In genomic region chr2:53786371-53787254, GRCh38 we compare ENCODE assay signal across 8 cellular contexts. TPM values are rescaled to one million over a fixed set of nuclear protein-coding genes. Genes with fewer than 3 reads are reported as not detected.
A peak's percentile ranks its signal among the peaks of the same experiment; 100 is the strongest.
DNase-seq lines count a peak whose midpoint lies in the region; ATAC-seq and TF ChIP-seq lines count a peak whose summit lies in the region.

A gene with protein sequence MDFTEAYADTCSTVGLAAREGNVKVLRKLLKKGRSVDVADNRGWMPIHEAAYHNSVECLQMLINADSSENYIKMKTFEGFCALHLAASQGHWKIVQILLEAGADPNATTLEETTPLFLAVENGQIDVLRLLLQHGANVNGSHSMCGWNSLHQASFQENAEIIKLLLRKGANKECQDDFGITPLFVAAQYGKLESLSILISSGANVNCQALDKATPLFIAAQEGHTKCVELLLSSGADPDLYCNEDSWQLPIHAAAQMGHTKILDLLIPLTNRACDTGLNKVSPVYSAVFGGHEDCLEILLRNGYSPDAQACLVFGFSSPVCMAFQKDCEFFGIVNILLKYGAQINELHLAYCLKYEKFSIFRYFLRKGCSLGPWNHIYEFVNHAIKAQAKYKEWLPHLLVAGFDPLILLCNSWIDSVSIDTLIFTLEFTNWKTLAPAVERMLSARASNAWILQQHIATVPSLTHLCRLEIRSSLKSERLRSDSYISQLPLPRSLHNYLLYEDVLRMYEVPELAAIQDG (minus strand): TSS chr2:53786953. CDS start chr2:53765572, 21,381 bp downstream.
Gene ERLEC1, plus strand, starts transcription at chr2:53787044. Its CDS starts 167 bp downstream, at chr2:53787211.

- H3K79me2 ChIP-seq in DND-41 (ENCODE audit: insufficient read depth, low read length): peaks cover 98% of the 10 kb centered on the region
- H3K79me2 ChIP-seq in GM23248 (ENCODE audit: insufficient read depth): peaks cover 99% of the 10 kb centered on the region
- H3K79me2 ChIP-seq in Karpas-422 (ENCODE audit: low read length): peaks cover 99% of the 10 kb centered on the region
- H3K79me2 ChIP-seq in fibroblast of lung (ENCODE audit: control insufficient read depth, insufficient read depth, low read length): peaks cover 81% of the 10 kb centered on the region

- H3K27ac Mint-ChIP-seq in naive thymus-derived CD4-positive, alpha-beta T cell: peak within 1 kb of the TSS; percentile 81 to 99 (median 96)
- peak within 1 kb of the TSS; percentile 99 for H3K27ac Mint-ChIP-seq in stimulated activated naive B cell treated with anti-CD40 and anti-IgM and Interleukin-4, amounts not matched to agents 10 μg/mL and 1 μg/mL and 100 μg/mL, for 72 hours

- peak within 1 kb of the TSS; percentile 67 to 73 for H3K4me3 ChIP-seq in DND-41 (ENCODE audit: low read depth in 1 of 2, low read length in 2 of 2)
- H3K4me3 ChIP-seq in GM23248: peak within 1 kb of the TSS; percentile 95
- peak within 1 kb of the TSS; percentile 96 for H3K4me3 ChIP-seq in Karpas-422 (ENCODE audit: low read length)
- H3K4me3 ChIP-seq in fibroblast of lung (replicated peaks in 1 of 4; ENCODE audit: control extremely low read depth in 1 of 4, insufficient read depth in 1 of 4, low read depth in 3 of 4, low read length in 4 of 4): peak within 1 kb of the TSS; percentile 94 to 100 (median 96)
- H3K4me3 ChIP-seq in naive thymus-derived CD4-positive, alpha-beta T cell (ENCODE audit: low read length): peak within 1 kb of the TSS; percentile 66

- CTCF ChIA-PET in naive thymus-derived CD4-positive, alpha-beta T cell (lab: Charles Lee): interaction anchor here (1.5 kb wide), 1 partner anchor 18 kb away, joined by 7 read pairs; no protein-coding TSS in a partner anchor

- peak within 1 kb of the TSS; percentile 67 for H3K4me2 ChIP-seq in DND-41 (ENCODE audit: insufficient read depth, low read length)
- H3K4me2 ChIP-seq in GM23248 (ENCODE audit: unreplicated experiment): peak within 1 kb of the TSS; percentile 94
- H3K4me2 ChIP-seq in Karpas-422 (ENCODE audit: low read depth, low read length, poor library complexity, severe bottlenecking): peak within 1 kb of the TSS; percentile 90
- H3K4me2 ChIP-seq in fibroblast of lung (ENCODE audit: extremely low read depth, insufficient read depth, low read length): peak within 1 kb of the TSS; percentile 87

- H3K27me3 ChIP-seq in DND-41 (ENCODE audit: insufficient read depth, low read length, poor library complexity) (no peaks in the 10 kb centered on the region), GM23248 (replicated peaks; ENCODE audit: insufficient read depth) (no peaks in the 10 kb centered on the region), Karpas-422 (ENCODE audit: low read length) (no peaks in the 10 kb centered on the region), fibroblast of lung (ENCODE audit: control insufficient read depth, insufficient read depth, low read length) (no peaks in the 10 kb centered on the region)
- H3K27me3 ChIP-seq in naive thymus-derived CD4-positive, alpha-beta T cell (ENCODE audit: control insufficient read depth in 2 of 2, insufficient read depth in 2 of 2, low read length in 2 of 2): no peaks in the 10 kb centered on the region

- WGBS in GM23248 (ENCODE audit: low coverage in 1 of 2, low lambda C conversion rate in 2 of 2, missing lambda C conversion rate in 2 of 2), 2 experiments: 1% methylated on average over 38 to 75 of the region's 76 CpGs

- no peaks in the 10 kb centered on the region for H3K27me3 Mint-ChIP-seq in naive thymus-derived CD4-positive, alpha-beta T cell
- no peaks in the 10 kb centered on the region for H3K27me3 Mint-ChIP-seq in stimulated activated naive B cell treated with anti-CD40 and anti-IgM and Interleukin-4, amounts not matched to agents 10 μg/mL and 1 μg/mL and 100 μg/mL, for 72 hours

- H3K27ac ChIP-seq in DND-41 (ENCODE audit: low read length) (peak within 1 kb of the TSS; percentile 93), GM23248 (peak within 1 kb of the TSS; percentile 81), Karpas-422 (ENCODE audit: low read length) (peak within 1 kb of the TSS; percentile 77), fibroblast of lung (ENCODE audit: insufficient read depth, low read length) (peak within 1 kb of the TSS; percentile 84)
- peak within 1 kb of the TSS; percentile 82 for H3K27ac ChIP-seq in naive thymus-derived CD4-positive, alpha-beta T cell (ENCODE audit: low read depth, low read length)

- no peaks in the 10 kb centered on the region for H3K9me3 Mint-ChIP-seq in naive thymus-derived CD4-positive, alpha-beta T cell
- no peaks in the 10 kb centered on the region for H3K9me3 Mint-ChIP-seq in stimulated activated naive B cell treated with anti-CD40 and anti-IgM and Interleukin-4, amounts not matched to agents 10 μg/mL and 1 μg/mL and 100 μg/mL, for 72 hours

- ATAC-seq in DND-41 (ENCODE audit: insufficient read depth, low read depth): peak; percentile 90
- peak; percentile 95 for ATAC-seq in naive thymus-derived CD4-positive, alpha-beta T cell
- peak; percentile 93 to 97 for ATAC-seq in stimulated activated naive B cell treated with anti-CD40 and anti-IgM and Interleukin-4, amounts not matched to agents 10 μg/mL and 1 μg/mL and 100 μg/mL, for 72 hours (replicated peaks)

- H3K36me3 ChIP-seq in DND-41 (ENCODE audit: insufficient read depth, low read length): peaks cover 19% of the 10 kb centered on the region
- H3K36me3 ChIP-seq in GM23248 (ENCODE audit: low read depth): no peaks in the 10 kb centered on the region
- H3K36me3 ChIP-seq in Karpas-422 (ENCODE audit: insufficient read depth, low read length): peaks cover 13% of the 10 kb centered on the region
- no peaks in the 10 kb centered on the region for H3K36me3 ChIP-seq in fibroblast of lung (ENCODE audit: control insufficient read depth, insufficient read depth, low read length)
- peaks cover 0 to 15% (median 0%) of the 10 kb centered on the region in 3 experiments for H3K36me3 ChIP-seq in naive thymus-derived CD4-positive, alpha-beta T cell (ENCODE audit: control insufficient read depth in 2 of 3, insufficient read depth in 3 of 3, low read length in 3 of 3)

- H3K4me3 Mint-ChIP-seq in naive thymus-derived CD4-positive, alpha-beta T cell: peak within 1 kb of the TSS; percentile 88 to 99 (median 98)
- H3K4me3 Mint-ChIP-seq in stimulated activated naive B cell treated with anti-CD40 and anti-IgM and Interleukin-4, amounts not matched to agents 10 μg/mL and 1 μg/mL and 100 μg/mL, for 72 hours: peak within 1 kb of the TSS; percentile 92 to 93

- TF ChIP-seq CTCF in DND-41 (IDR thresholded peaks at IDR 0.05; ENCODE audit: borderline replicate concordance, extremely low read depth, low read length, poor library complexity, severe bottlenecking): no peak
- no peak for TF ChIP-seq CTCF in fibroblast of lung (conservative IDR thresholded peaks at IDR 0.05 in 1 of 2, IDR thresholded peaks at IDR 0.05 in 1 of 2; ENCODE audit: low read depth in 1 of 2, low read length in 2 of 2)

- peaks cover 50% of the 10 kb centered on the region for H3K4me1 ChIP-seq in DND-41 (ENCODE audit: insufficient read depth, low read length)
- peaks cover 32% of the 10 kb centered on the region for H3K4me1 ChIP-seq in GM23248 (ENCODE audit: insufficient read depth)
- peaks cover 46% of the 10 kb centered on the region for H3K4me1 ChIP-seq in Karpas-422 (ENCODE audit: low read length)
- H3K4me1 ChIP-seq in fibroblast of lung (ENCODE audit: control insufficient read depth, extremely low read depth, insufficient read depth, low read length): no peaks in the 10 kb centered on the region
- peaks cover 14 to 16% of the 10 kb centered on the region in 2 donors for H3K4me1 ChIP-seq in naive thymus-derived CD4-positive, alpha-beta T cell (ENCODE audit: control insufficient read depth in 2 of 2, insufficient read depth in 2 of 2, low read length in 2 of 2)

- peaks cover 26% of the 10 kb centered on the region for H3F3A ChIP-seq in GM23248 (ENCODE audit: insufficient read depth)

- peaks cover 37 to 80% (median 67%) of the 10 kb centered on the region in 7 donors for H3K4me1 Mint-ChIP-seq in naive thymus-derived CD4-positive, alpha-beta T cell
- peaks cover 22 to 37% of the 10 kb centered on the region in 2 donors for H3K4me1 Mint-ChIP-seq in stimulated activated naive B cell treated with anti-CD40 and anti-IgM and Interleukin-4, amounts not matched to agents 10 μg/mL and 1 μg/mL and 100 μg/mL, for 72 hours

- H3K9me2 ChIP-seq in GM23248 (ENCODE audit: insufficient read depth): no peaks in the 10 kb centered on the region
- no peaks in the 10 kb centered on the region for H3K9me2 ChIP-seq in Karpas-422 (replicated peaks; ENCODE audit: insufficient read depth, low read length)

- peaks cover 3 to 11% (median 4%) of the 10 kb centered on the region in 5 donors for H3K36me3 Mint-ChIP-seq in naive thymus-derived CD4-positive, alpha-beta T cell
- peaks cover 8 to 11% of the 10 kb centered on the region in 2 donors for H3K36me3 Mint-ChIP-seq in stimulated activated naive B cell treated with anti-CD40 and anti-IgM and Interleukin-4, amounts not matched to agents 10 μg/mL and 1 μg/mL and 100 μg/mL, for 72 hours

- intact Hi-C loops in naive thymus-derived CD4-positive, alpha-beta T cell (cut with micrococcal nuclease): loop anchor here (1.0 to 10.0 kb wide), 19 partner anchors 10 to 1907 kb away; partner anchors contain the start of genes ACYP2 (in 2 of the 2), CHAC2 (in 2 of the 2), EML6 (in 2 of the 2) and PPP4R3B (in 2 of the 2)

- peak; percentile 95 for DNase-seq in DND-41
- DNase-seq in GM23248: peak; percentile 87
- DNase-seq in Karpas-422: peak; percentile 96
- DNase-seq in RPMI8226: peak; percentile 88
- DNase-seq in activated T-helper 1 cell treated with anti-CD3 and anti-CD28 coated beads, Interleukin-2, amount 50 U/mL, for 16 hours (ENCODE audit: low read depth in 1 of 2, low spot score in 1 of 2): peak; percentile 69 to 78
- DNase-seq in fibroblast of lung (ENCODE audit: low read depth in 2 of 2): peak; percentile 87 to 91
- peak; percentile 69 to 87 (median 83) for DNase-seq in naive thymus-derived CD4-positive, alpha-beta T cell
- peak; percentile 89 for DNase-seq in stimulated activated naive B cell treated with anti-CD40 and anti-IgM and Interleukin-4, amounts not matched to agents 10 μg/mL and 1 μg/mL and 100 μg/mL, for 72 hours

- POLR2A ChIA-PET in naive thymus-derived CD4-positive, alpha-beta T cell (lab: Charles Lee): interaction anchor here (0.8 to 5.2 kb wide), 6 partner anchors 9 to 18 kb away, joined by 3 to 59 read pairs (median 5); partner anchors contain the start of gene CHAC2

- H2AFZ ChIP-seq in DND-41 (ENCODE audit: low read depth, low read length): peak within 1 kb of the TSS; percentile 88
- peak within 1 kb of the TSS; percentile 93 for H2AFZ ChIP-seq in GM23248
- peak within 1 kb of the TSS; percentile 68; the same call in 1 of the 2 replicates for H2AFZ ChIP-seq in Karpas-422 (ENCODE audit: low read length)
- peak within 1 kb of the TSS; percentile 98 for H2AFZ ChIP-seq in fibroblast of lung (ENCODE audit: low read length)

- in situ Hi-C loops in GM23248 (cut with MboI): no loop called here

- H4K20me1 ChIP-seq in DND-41 (ENCODE audit: insufficient read depth, low read length): 0 out of 2 replicates have a peak, but pooled peaks cover 3% of the 10 kb centered on the region
- no peaks in the 10 kb centered on the region for H4K20me1 ChIP-seq in GM23248 (ENCODE audit: insufficient read depth)
- peaks cover 8% of the 10 kb centered on the region; the same call in 1 of the 2 replicates for H4K20me1 ChIP-seq in Karpas-422 (ENCODE audit: insufficient read depth, low read depth, low read length)
- H4K20me1 ChIP-seq in fibroblast of lung (ENCODE audit: control insufficient read depth, extremely low read depth, insufficient read depth, low read length): no peaks in the 10 kb centered on the region

- peak within 1 kb of the TSS; percentile 84 for H3K9ac ChIP-seq in DND-41 (ENCODE audit: low read depth, low read length)
- peak within 1 kb of the TSS; percentile 90 for H3K9ac ChIP-seq in GM23248
- peak within 1 kb of the TSS; percentile 97 for H3K9ac ChIP-seq in Karpas-422 (ENCODE audit: low read length)
- H3K9ac ChIP-seq in fibroblast of lung (ENCODE audit: insufficient read depth, low read length): peak within 1 kb of the TSS; percentile 78

- H3K9me3 ChIP-seq in DND-41 (ENCODE audit: insufficient read depth, low read length, severe bottlenecking): no peaks in the 10 kb centered on the region
- no peaks in the 10 kb centered on the region for H3K9me3 ChIP-seq in GM23248 (ENCODE audit: low read depth)
- no peaks in the 10 kb centered on the region for H3K9me3 ChIP-seq in Karpas-422 (ENCODE audit: low read length)
- no peaks in the 10 kb centered on the region for H3K9me3 ChIP-seq in fibroblast of lung (ENCODE audit: control insufficient read depth, insufficient read depth, low read depth, low read length)
- H3K9me3 ChIP-seq in naive thymus-derived CD4-positive, alpha-beta T cell (ENCODE audit: control insufficient read depth in 2 of 3, low read length in 3 of 3): no peaks in the 10 kb centered on the region

RNA-seq across cellular contexts. Expression of the first gene that starts in this region (rescaled TPM):
- total RNA-seq in GM23248 (2014; rRNA removed; shearing (Covaris generic)): 23.0 and 51.6 TPM in 2 replicates
- polyA plus RNA-seq in GM23248 (2016; fragmentation: Nextera tagmentation; extraction: Ambion mirVana) (18.6 and 19.9 TPM in 2 replicates), fibroblast of lung (19.0 and 21.1 TPM in 2 replicates)
- 26.4 and 39.8 TPM in 2 replicates for total RNA-seq in Karpas-422 (2014; rRNA removed; shearing (Covaris generic); ENCODE audit: low replicate concordance)
- 31.9 and 32.6 TPM in 2 replicates for total RNA-seq in fibroblast of lung
- 10.5 and 11.4 TPM in 2 replicates for polyA plus RNA-seq in fibroblast of lung (2012)
- 4.6 and 5.9 TPM in 2 replicates for polyA minus RNA-seq in fibroblast of lung (ENCODE audit: low replicate concordance)
- total RNA-seq in naive thymus-derived CD4-positive, alpha-beta T cell: 10 to 100 TPM; 24.9 to 43.2 (median 34.5) TPM
- polyA plus RNA-seq in naive thymus-derived CD4-positive, alpha-beta T cell: 10 to 100 TPM; 15.0 to 18.9 TPM

RNA-seq across cellular contexts. Expression of gene ERLEC1, which starts in this region (rescaled TPM):
- total RNA-seq in GM23248 (2014; rRNA removed; shearing (Covaris generic)): 98.8 and 107 TPM in 2 replicates
- polyA plus RNA-seq in GM23248 (2016; fragmentation: Nextera tagmentation; extraction: Ambion mirVana) (109 and 110 TPM in 2 replicates), fibroblast of lung (67.7 and 103 TPM in 2 replicates)
- 54.8 and 62.9 TPM in 2 replicates for total RNA-seq in Karpas-422 (2014; rRNA removed; shearing (Covaris generic); ENCODE audit: low replicate concordance)
- 87.7 and 89.4 TPM in 2 replicates for total RNA-seq in fibroblast of lung
- polyA plus RNA-seq in fibroblast of lung (2012): 50.2 and 65.8 TPM in 2 replicates
- 1.1 and 4.2 TPM in 2 replicates for polyA minus RNA-seq in fibroblast of lung (ENCODE audit: low replicate concordance)
- 10 to 100 TPM; 13.3 to 30.1 (median 26.3) TPM for total RNA-seq in naive thymus-derived CD4-positive, alpha-beta T cell
- polyA plus RNA-seq in naive thymus-derived CD4-positive, alpha-beta T cell: 10 to 100 TPM; 23.4 to 26.0 TPM

Comparison
In these comparisons a context has a peak if more than half of its experiments do, and no peak if none do; other contexts are left out.
1. Peak in every context shown above with its lines: DNase-seq, ATAC-seq, H3K4me3 ChIP-seq and H3K27ac ChIP-seq.